ENCODE assay signal across 8 cellular contexts in the genomic region with DNA sequence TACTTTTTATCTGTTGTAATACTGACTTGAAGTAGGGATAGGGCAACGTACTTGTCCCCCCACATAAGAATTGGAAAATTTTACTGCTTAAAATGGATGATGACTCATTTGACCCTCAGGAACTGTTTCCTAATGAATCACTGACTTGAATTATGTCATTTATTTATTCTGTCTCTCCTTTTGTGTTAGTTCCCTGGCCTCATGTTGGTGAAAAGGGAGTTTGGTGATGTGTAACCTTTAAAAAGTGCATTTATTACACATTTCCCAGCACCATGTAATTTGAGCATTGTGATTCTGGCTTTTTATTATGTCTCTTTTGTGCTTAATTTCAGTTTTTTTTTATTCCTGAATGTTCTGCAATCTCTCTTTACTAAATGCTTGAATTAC. TPM values are rescaled to one million over a fixed set of nuclear protein-coding genes. Genes with fewer than 3 reads are reported as not detected.
A peak's percentile ranks its signal among the peaks of the same experiment; 100 is the strongest.
DNase-seq lines count a peak whose midpoint lies in the region; FAIRE-seq and TF ChIP-seq lines count a peak whose summit lies in the region.
"Had no signal": no experiment of that assay in that cellular context is flagged by ENCODE, and none has a peak within 500 bp of the region (broad histone marks: within the 10 kb centered on the region; RNA-seq: fewer than 3 reads in every experiment).

No MANE protein-coding gene starts in this region.

- intact Hi-C loops in PC-9 (cut with micrococcal nuclease; ENCODE audit: unreplicated experiment) (no loop called here), esophagus muscularis mucosa (cut with DNase I) (no loop called here)

- TF ChIP-seq POLR2A in esophagus muscularis mucosa (IDR thresholded peaks at IDR 0.05; ENCODE audit: low read depth) = no peak

- H3K4me2 ChIP-seq in PC-9 (peak overlapping the region; percentile 51), skeletal muscle satellite cell (ENCODE audit: low read length) (peak overlapping the region; percentile 67)

- CTCF ChIA-PET in PC-9 (lab: Charles Lee) = no interaction called here

- peak overlapping the region; percentile 58 for H3K9ac ChIP-seq in skeletal muscle satellite cell (ENCODE audit: low read depth, low read length)

- H3K36me3 ChIP-seq in PC-9 (ENCODE audit: low read depth) (no peaks in the 10 kb centered on the region), esophagus muscularis mucosa (no peaks in the 10 kb centered on the region), skeletal muscle satellite cell (ENCODE audit: insufficient read depth, low read length) (no peaks in the 10 kb centered on the region)

- H3K27ac ChIP-seq in PC-9 = peak overlapping the region; percentile 60
- peak overlapping the region; percentile 30 to 57 (median 48) for H3K27ac ChIP-seq in esophagus muscularis mucosa (replicated peaks in 1 of 4)

- TF ChIP-seq EP300 in esophagus muscularis mucosa (IDR thresholded peaks at IDR 0.05) = no peak

- H3K4me1 ChIP-seq in PC-9 (replicated peaks; ENCODE audit: insufficient read depth) (peaks cover 44% of the 10 kb centered on the region), esophagus muscularis mucosa (peaks cover 0 to 14% (median 12%) of the 10 kb centered on the region in 4 donors), skeletal muscle satellite cell (ENCODE audit: control insufficient read depth, insufficient read depth, low read length) (peaks cover 23% of the 10 kb centered on the region)

- POLR2A ChIA-PET in PC-9 (lab: Charles Lee; ENCODE audit: unreplicated experiment) = no interaction called here

- no peak for TF ChIP-seq CTCF in HFF-Myc (IDR thresholded peaks at IDR 0.05; ENCODE audit: low read depth, low read length, missing control alignments)
- TF ChIP-seq CTCF in PC-9 (conservative IDR thresholded peaks at IDR 0.05) = no peak
- no peak for TF ChIP-seq CTCF in esophagus muscularis mucosa (IDR thresholded peaks at IDR 0.05)

- no peaks in the 10 kb centered on the region for H3K9me2 ChIP-seq in PC-9 (ENCODE audit: insufficient read depth)

- no peak overlapping the region for H2AFZ ChIP-seq in PC-9

- no peaks in the 10 kb centered on the region for H4K20me1 ChIP-seq in PC-9 (ENCODE audit: insufficient read depth)

- H3K9me3 ChIP-seq in PC-9 (ENCODE audit: insufficient read depth, low read depth) (no peaks in the 10 kb centered on the region), esophagus muscularis mucosa (no peaks in the 10 kb centered on the region), skeletal muscle satellite cell (replicated peaks; ENCODE audit: low read length) (no peaks in the 10 kb centered on the region)

- H3F3A ChIP-seq in PC-9 (ENCODE audit: insufficient read depth, low read depth) = peaks cover 25% of the 10 kb centered on the region

- H3K4me3 ChIP-seq in HFF-Myc (replicated peaks; ENCODE audit: low read depth, low read length) (no peak overlapping the region), PC-9 (no peak overlapping the region), esophagus muscularis mucosa (no peak overlapping the region), skeletal muscle satellite cell (ENCODE audit: low read length) (no peak overlapping the region)

- no TSS peak for BruUV-seq in PC-9 (replicated peaks; lab: Mats Ljungman, UMichigan)

- no peaks in the 10 kb centered on the region for H3K27me3 ChIP-seq in PC-9 (ENCODE audit: insufficient read depth, low read depth)
- no peaks in the 10 kb centered on the region for H3K27me3 ChIP-seq in esophagus muscularis mucosa
- no peaks in the 10 kb centered on the region for H3K27me3 ChIP-seq in skeletal muscle satellite cell (ENCODE audit: control insufficient read depth, insufficient read depth, low read length)

- no peaks in the 10 kb centered on the region for H3K79me2 ChIP-seq in PC-9 (ENCODE audit: low read depth)

- no peak for FAIRE-seq in GM19239 (lab: Jason Lieb, UNC)

- WGBS in esophagus muscularis mucosa = 15% methylated on average over 1 of the region's 1 CpG

- DNase-seq in HFF-Myc (ENCODE audit: extremely low read depth, low read depth) = peak; percentile 73
- peak in 1 of 2 experiments; percentile 77 for DNase-seq in PC-9
- DNase-seq in esophagus muscularis mucosa (ENCODE audit: extremely low spot score) = no peak
- no peak for DNase-seq in NCI-H524 treated with DMSO at 0.1 percent for 48 hours (lab: John Stamatoyannopoulos, UW)
- DNase-seq in activated CD4-positive, alpha-beta T cell treated with anti-CD3 and anti-CD28 coated beads for 48 hours = no peak
- no peak for DNase-seq in GM19239 (ENCODE audit: insufficient read length, low spot score)
- DNase-seq: NCI-H2171 treated with DMSO at 0.1 percent for 48 hours had no signal

RNA-seq across cellular contexts. Expression of a gene that starts 20.3 kb away (rescaled TPM):
- 7.3 and 7.8 TPM in 2 replicates for total RNA-seq in PC-9 (2021)
- 1 to 10 TPM; 2.5 to 6.4 (median 5.8) TPM for total RNA-seq in esophagus muscularis mucosa
- total RNA-seq in skeletal muscle satellite cell (2012; rRNA removed) = 1.3 and 1.5 TPM in 2 replicates

RNA-seq across cellular contexts. Expression of a gene that starts 48.8 kb away (rescaled TPM):
- total RNA-seq in PC-9 (2021) = 0.28 and 0.52 TPM in 2 replicates
- total RNA-seq in esophagus muscularis mucosa = 1 to 10 TPM; 6.0 to 9.6 (median 6.8) TPM
- total RNA-seq in skeletal muscle satellite cell (2012; rRNA removed) = under 0.01 and 0.22 TPM in 2 replicates
